8 cellular contexts compared by ENCODE assay signal in genomic region chr16:20675488-20676267, GRCh38. TPM values are rescaled to one million over a fixed set of nuclear protein-coding genes. Genes with fewer than 3 reads are reported as not detected.
DNase-seq lines count a peak whose midpoint lies in the region; ATAC-seq and TF ChIP-seq lines count a peak whose summit lies in the region.

No MANE protein-coding gene starts in this region.

- in situ Hi-C loops in brain microvascular endothelial cell (cut with HindIII; ENCODE audit: low pct_ligation_motif_present, low sequenced_read_pairs) = no loop called here

- H3K4me1 Mint-ChIP-seq in IgD-negative memory B cell = peaks cover 19 to 28% (median 21%) of the 10 kb centered on the region in 3 donors
- H3K4me1 Mint-ChIP-seq in activated CD8-positive, alpha-beta T cell treated with anti-CD3 and anti-CD28 coated beads, Interleukin-2, amount 10 ng/mL, durations not matched to agents 7 days and 5 days (ENCODE audit: low read depth) = peaks cover 23% of the 10 kb centered on the region

- H3K27ac ChIP-seq in left ventricle myocardium inferior (replicated peaks) = peak overlapping the region; percentile 78
- no peak overlapping the region for H3K27ac ChIP-seq in psoas muscle
- H3K27ac ChIP-seq in brain microvascular endothelial cell = no peak overlapping the region

- DNase-seq in GM19238 (ENCODE audit: insufficient read length, low spot score) (peak; percentile 7), left ventricle myocardium inferior (no peak), psoas muscle (no peak), AG08395 (ENCODE audit: low spot score) (no peak), brain microvascular endothelial cell (no peak)
- DNase-seq in activated CD8-positive, alpha-beta T cell treated with anti-CD3 and anti-CD28 coated beads, Interleukin-2, amount 10 ng/mL, durations not matched to agents 7 days and 5 days = peak; percentile 49

- intact Hi-C loops in left ventricle myocardium inferior (cut with micrococcal nuclease) = no loop called here
- intact Hi-C loops in psoas muscle (cut with DNase I) = no loop called here

- H3K36me3 Mint-ChIP-seq in IgD-negative memory B cell = no peaks in the 10 kb centered on the region
- no peaks in the 10 kb centered on the region for H3K36me3 Mint-ChIP-seq in activated CD8-positive, alpha-beta T cell treated with anti-CD3 and anti-CD28 coated beads, Interleukin-2, amount 10 ng/mL, durations not matched to agents 7 days and 5 days (ENCODE audit: low read depth)

- POLR2A ChIA-PET in activated CD8-positive, alpha-beta T cell treated with anti-CD3 and anti-CD28 coated beads, Interleukin-2, amount 10 ng/mL, durations not matched to agents 7 days and 5 days (lab: Charles Lee) = interaction anchor here (0.6 to 1.2 kb wide), 2 partner anchors 33 to 131 kb away, joined by 3 read pairs; partner anchors contain the start of genes ERI2 and REXO5

- peak; percentile 76 for ATAC-seq in activated CD8-positive, alpha-beta T cell treated with anti-CD3 and anti-CD28 coated beads, Interleukin-2, amount 10 ng/mL, durations not matched to agents 7 days and 5 days
- ATAC-seq in psoas muscle (no peak), HG03520 (IDR thresholded peaks at IDR 0.05; ENCODE audit: unreplicated experiment) (no peak)

- peak overlapping the region; percentile 88 to 98 (median 88) for H3K27ac Mint-ChIP-seq in IgD-negative memory B cell
- peak overlapping the region; percentile 79 for H3K27ac Mint-ChIP-seq in activated CD8-positive, alpha-beta T cell treated with anti-CD3 and anti-CD28 coated beads, Interleukin-2, amount 10 ng/mL, durations not matched to agents 7 days and 5 days

- CTCF ChIA-PET in activated CD8-positive, alpha-beta T cell treated with anti-CD3 and anti-CD28 coated beads, Interleukin-2, amount 10 ng/mL, durations not matched to agents 7 days and 5 days (lab: Charles Lee) = interaction anchor here (1.0 to 1.9 kb wide), 3 partner anchors 33 to 768 kb away, joined by 3 to 4 read pairs (median 4); no protein-coding TSS in a partner anchor

- TF ChIP-seq CTCF in left ventricle myocardium inferior (IDR thresholded peaks at IDR 0.05; ENCODE audit: borderline replicate concordance) (no peak), psoas muscle (IDR thresholded peaks at IDR 0.05) (no peak), brain microvascular endothelial cell (IDR thresholded peaks at IDR 0.05; ENCODE audit: low read depth, low read length, missing control alignments) (no peak)

- H3K4me3 Mint-ChIP-seq in IgD-negative memory B cell = peak overlapping the region; percentile 84 to 93 (median 88)
- H3K4me3 Mint-ChIP-seq in activated CD8-positive, alpha-beta T cell treated with anti-CD3 and anti-CD28 coated beads, Interleukin-2, amount 10 ng/mL, durations not matched to agents 7 days and 5 days = peak overlapping the region; percentile 76

- H3K4me3 ChIP-seq in left ventricle myocardium inferior (peak overlapping the region; percentile 63), psoas muscle (peak overlapping the region; percentile 49), brain microvascular endothelial cell (ENCODE audit: low read depth, low read length) (no peak overlapping the region)

- H3K9me3 ChIP-seq in left ventricle myocardium inferior (replicated peaks) (no peaks in the 10 kb centered on the region), psoas muscle (no peaks in the 10 kb centered on the region)

- H3K9me3 Mint-ChIP-seq in IgD-negative memory B cell = no peaks in the 10 kb centered on the region
- no peaks in the 10 kb centered on the region for H3K9me3 Mint-ChIP-seq in activated CD8-positive, alpha-beta T cell treated with anti-CD3 and anti-CD28 coated beads, Interleukin-2, amount 10 ng/mL, durations not matched to agents 7 days and 5 days (ENCODE audit: insufficient read depth)

- H3K4me1 ChIP-seq in left ventricle myocardium inferior = peaks cover 36% of the 10 kb centered on the region
- H3K4me1 ChIP-seq in psoas muscle = no peaks in the 10 kb centered on the region

- H3K27me3 Mint-ChIP-seq in IgD-negative memory B cell = no peaks in the 10 kb centered on the region
- H3K27me3 Mint-ChIP-seq in activated CD8-positive, alpha-beta T cell treated with anti-CD3 and anti-CD28 coated beads, Interleukin-2, amount 10 ng/mL, durations not matched to agents 7 days and 5 days (ENCODE audit: low read depth) = no peaks in the 10 kb centered on the region

- H3K27me3 ChIP-seq in left ventricle myocardium inferior (ENCODE audit: low read depth) = no peaks in the 10 kb centered on the region
- no peaks in the 10 kb centered on the region for H3K27me3 ChIP-seq in psoas muscle (ENCODE audit: insufficient read depth in 3 of 3, low read length in 2 of 3)
- no peaks in the 10 kb centered on the region for H3K27me3 ChIP-seq in brain microvascular endothelial cell (replicated peaks)

- H3K36me3 ChIP-seq in left ventricle myocardium inferior (no peaks in the 10 kb centered on the region), psoas muscle (ENCODE audit: insufficient read depth in 1 of 2, low read depth in 1 of 2) (no peaks in the 10 kb centered on the region), brain microvascular endothelial cell (replicated peaks) (no peaks in the 10 kb centered on the region)

- WGBS in psoas muscle, 3 donors = 12 to 15% (median 15%) methylated on average over 6 of the region's 6 CpGs

RNA-seq across cellular contexts. Expression of gene ACSM1, which starts 21.8 kb away (rescaled TPM):
- polyA plus RNA-seq in IgD-negative memory B cell = not detected
- under 1 TPM; 0.26 to 0.31 TPM for total RNA-seq in activated CD8-positive, alpha-beta T cell treated with anti-CD3 and anti-CD28 coated beads, Interleukin-2, amount 10 ng/mL, durations not matched to agents 7 days and 5 days
- total RNA-seq in left ventricle myocardium inferior = 0.27 TPM
- total RNA-seq in psoas muscle = under 1 TPM in 2 of 4 donors, not detected in 2; 0.15 to 0.48 TPM
- polyA plus RNA-seq in psoas muscle = under 1 TPM in 1 of 3 donors, not detected in 2; 0.29 TPM

Comparison
In these comparisons a context has a peak if more than half of its experiments do, and no peak if none do; other contexts are left out.
1. DNase-seq: peak in GM19238 (single experiment) and activated CD8-positive, alpha-beta T cell treated with anti-CD3 and anti-CD28 coated beads, Interleukin-2, amount 10 ng/mL, durations not matched to agents 7 days and 5 days (single experiment); none in left ventricle myocardium inferior (single experiment), psoas muscle (0 of 2), AG08395 (single experiment) and brain microvascular endothelial cell (single experiment).